21 cellular contexts compared by ENCODE assay signal in genomic region chr10:77432398-77432797, GRCh38.
DNase-seq lines count a peak whose midpoint lies in the region; ATAC-seq, FAIRE-seq and TF ChIP-seq lines count a peak whose summit lies in the region.
"Had no signal": no experiment of that assay in that cellular context is flagged by ENCODE, and none has a peak within 500 bp of the region (broad histone marks: within the 10 kb centered on the region; RNA-seq: fewer than 3 reads in every experiment).

No MANE protein-coding gene starts in this region.

- H3K23me2 ChIP-seq in H1 (ENCODE audit: low read depth, low read length) = no peaks in the 10 kb centered on the region

- H3K4me3 ChIP-seq in Caco-2 (ENCODE audit: low read depth, low read length) (no peak overlapping the region), H1 (ENCODE audit: extremely low read depth in 1 of 4, insufficient read depth in 2 of 4, low read depth in 3 of 4, low read length in 4 of 4) (no peak overlapping the region), neural progenitor cell (no peak overlapping the region)
- H3K4me3 ChIP-seq: K562 had no signal

- TF ChIP-seq CTCF in Caco-2 (IDR thresholded peaks at IDR 0.05; ENCODE audit: insufficient read depth in 1 of 2, low read depth in 1 of 2, low read length in 1 of 2, severe bottlenecking in 1 of 2, unreplicated experiment in 1 of 2) (no peak), H1 (IDR thresholded peaks at IDR 0.05; ENCODE audit: control extremely low read depth in 1 of 3, insufficient read depth in 1 of 3, low read depth in 1 of 3, low read length in 3 of 3) (no peak), neural progenitor cell (IDR thresholded peaks at IDR 0.05) (no peak), progenitor cell of endocrine pancreas (IDR thresholded peaks at IDR 0.05; ENCODE audit: unreplicated experiment) (no peak)
- TF ChIP-seq CTCF in activated CD8-positive, alpha-beta T cell treated with anti-CD3 and anti-CD28 coated beads for 36 hours (IDR thresholded peaks at IDR 0.05) = no peak

- H3K9me3 Mint-ChIP-seq in Caco-2 (ENCODE audit: unreplicated experiment) = peaks cover 18% of the 10 kb centered on the region
- H3K9me3 Mint-ChIP-seq in neural progenitor cell = no peaks in the 10 kb centered on the region
- no peaks in the 10 kb centered on the region for H3K9me3 Mint-ChIP-seq in activated CD8-positive, alpha-beta T cell treated with anti-CD3 and anti-CD28 coated beads for 36 hours
- H3K9me3 Mint-ChIP-seq in progenitor cell of endocrine pancreas (ENCODE audit: low read depth) = no peaks in the 10 kb centered on the region

- H3K27ac Mint-ChIP-seq in Caco-2 (ENCODE audit: unreplicated experiment) (peak overlapping the region; percentile 92), neural progenitor cell (peak overlapping the region; percentile 9), progenitor cell of endocrine pancreas (no peak overlapping the region)
- no peak overlapping the region for H3K27ac Mint-ChIP-seq in activated CD8-positive, alpha-beta T cell treated with anti-CD3 and anti-CD28 coated beads for 36 hours
- H3K27ac Mint-ChIP-seq: B cell; CD4-positive, alpha-beta memory T cell had no signal

- H2BK5ac ChIP-seq in H1 (ENCODE audit: low read depth, low read length) = no peak overlapping the region

- no peak for FAIRE-seq in H1 (lab: Jason Lieb, UNC)
- FAIRE-seq: A204.1, D721Med, G401.6, GM19239, H54, K562 had no signal

- no peak overlapping the region for H2BK120ac ChIP-seq in H1 (replicated peaks; ENCODE audit: low read depth, low read length)

- no peak overlapping the region for H2BK20ac ChIP-seq in H1 (ENCODE audit: low read length)

- intact Hi-C loops in Caco-2 (cut with micrococcal nuclease; ENCODE audit: unreplicated experiment) = no loop called here
- intact Hi-C loops in activated CD8-positive, alpha-beta T cell treated with anti-CD3 and anti-CD28 coated beads for 36 hours (cut with micrococcal nuclease) = no loop called here

- no peak for DNase-seq in Caco-2
- DNase-seq in H1 (ENCODE audit: low read depth in 1 of 2, low spot score in 2 of 2) = no peak
- no peak for DNase-seq in neural progenitor cell (ENCODE audit: low spot score)
- no peak for DNase-seq in activated CD4-positive, alpha-beta T cell treated with anti-CD3 and anti-CD28 coated beads, Interleukin-2, amount 50 U/mL, for 48 hours
- DNase-seq in activated CD8-positive, alpha-beta T cell treated with anti-CD3 and anti-CD28 coated beads for 36 hours = no peak
- DNase-seq in progenitor cell of endocrine pancreas (ENCODE audit: low spot score, unreplicated experiment) = no peak
- DNase-seq: C1 segment of cervical spinal cord; CD4-positive, alpha-beta memory T cell; DMS153; DMS79 treated with DMSO at 0.1 percent for 48 hours; EL had no signal

- no peak overlapping the region for H4K91ac ChIP-seq in H1 (replicated peaks; ENCODE audit: insufficient read length, low read length)

- H3K27me3 Mint-ChIP-seq in Caco-2 (ENCODE audit: insufficient read depth, unreplicated experiment) (no peaks in the 10 kb centered on the region), neural progenitor cell (ENCODE audit: insufficient read depth, low read depth) (peaks cover 7% of the 10 kb centered on the region), progenitor cell of endocrine pancreas (peaks cover 15% of the 10 kb centered on the region)
- H3K27me3 Mint-ChIP-seq in activated CD8-positive, alpha-beta T cell treated with anti-CD3 and anti-CD28 coated beads for 36 hours = peaks cover 8% of the 10 kb centered on the region

- peaks cover 14% of the 10 kb centered on the region for H3F3A ChIP-seq in neural progenitor cell (ENCODE audit: low read depth)

- no peak overlapping the region for H2AK5ac ChIP-seq in H1 (ENCODE audit: low read depth, low read length)

- no peak for ATAC-seq in GM21723 (IDR thresholded peaks at IDR 0.05; ENCODE audit: unreplicated experiment)
- ATAC-seq in activated CD8-positive, alpha-beta T cell treated with anti-CD3 and anti-CD28 coated beads for 36 hours = no peak
- ATAC-seq: HCT116, K562 had no signal

- BruUV-seq in Caco-2 (replicated peaks; lab: Mats Ljungman, UMichigan) = no TSS peak

- no peak overlapping the region for H3K18ac ChIP-seq in H1 (ENCODE audit: extremely low read depth, low read length)

- no peak overlapping the region for H2BK15ac ChIP-seq in H1 (ENCODE audit: low read length)

- peak overlapping the region; percentile 28 for H3K4me3 Mint-ChIP-seq in Caco-2 (ENCODE audit: unreplicated experiment)
- no peak overlapping the region for H3K4me3 Mint-ChIP-seq in neural progenitor cell
- no peak overlapping the region for H3K4me3 Mint-ChIP-seq in activated CD8-positive, alpha-beta T cell treated with anti-CD3 and anti-CD28 coated beads for 36 hours
- no peak overlapping the region for H3K4me3 Mint-ChIP-seq in progenitor cell of endocrine pancreas (ENCODE audit: low read depth)
- H3K4me3 Mint-ChIP-seq: B cell had no signal

- H3K4me1 ChIP-seq in Caco-2 (peaks cover 64% of the 10 kb centered on the region), H1 (replicated peaks in 1 of 4; ENCODE audit: control insufficient read depth in 3 of 4, insufficient read depth in 4 of 4, low read length in 3 of 4) (peaks cover 0 to 20% (median 7%) of the 10 kb centered on the region in 4 experiments; a peak in 4 of 7 replicates), neural progenitor cell (peaks cover 32% of the 10 kb centered on the region)

- CTCF ChIA-PET in Caco-2 (lab: Charles Lee) (interaction anchor here (1.1 kb wide), 1 partner anchor 14 kb away, joined by 4 read pairs; no protein-coding TSS in a partner anchor), H1 (lab: Charles Lee; ENCODE audit: partially characterized antibody) (interaction anchor here (0.6 to 5.8 kb wide), 5 partner anchors 12 to 279 kb away, joined by 3 to 21 read pairs (median 5); no protein-coding TSS in a partner anchor)
- CTCF ChIA-PET in activated CD8-positive, alpha-beta T cell treated with anti-CD3 and anti-CD28 coated beads for 36 hours (lab: Charles Lee) = no interaction called here

- no peak overlapping the region for H4K5ac ChIP-seq in H1 (ENCODE audit: insufficient read length, low read depth, low read length)

- TF ChIP-seq EP300 in H1 (IDR thresholded peaks at IDR 0.05; ENCODE audit: borderline replicate concordance in 1 of 2, low read depth in 2 of 2, low read length in 2 of 2) = no peak

- no peak overlapping the region for H3K4me2 ChIP-seq in H1 (ENCODE audit: insufficient read depth in 1 of 2, low read depth in 2 of 2, low read length in 2 of 2)
- H3K4me2 ChIP-seq in neural progenitor cell = no peak overlapping the region

- H3K4me1 Mint-ChIP-seq in Caco-2 (ENCODE audit: low read depth, unreplicated experiment) = peaks cover 61% of the 10 kb centered on the region
- peaks cover 8% of the 10 kb centered on the region for H3K4me1 Mint-ChIP-seq in neural progenitor cell
- no peaks in the 10 kb centered on the region for H3K4me1 Mint-ChIP-seq in activated CD8-positive, alpha-beta T cell treated with anti-CD3 and anti-CD28 coated beads for 36 hours (ENCODE audit: low read depth)
- peaks cover 15% of the 10 kb centered on the region for H3K4me1 Mint-ChIP-seq in progenitor cell of endocrine pancreas (ENCODE audit: low read depth)
- H3K4me1 Mint-ChIP-seq: B cell; CD4-positive, alpha-beta memory T cell had no signal

- H3K79me2 ChIP-seq in H1 (ENCODE audit: control insufficient read depth in 1 of 2, insufficient read depth in 2 of 2, low read length in 2 of 2) = no peaks in the 10 kb centered on the region
- H3K79me2 ChIP-seq in neural progenitor cell (ENCODE audit: low read depth) = no peaks in the 10 kb centered on the region

- H3K9ac ChIP-seq in H1 (replicated peaks in 1 of 4; ENCODE audit: extremely low read depth in 1 of 4, low read depth in 3 of 4, low read length in 3 of 4) (no peak overlapping the region), neural progenitor cell (no peak overlapping the region)

- H2BK12ac ChIP-seq in H1 (ENCODE audit: low read depth, low read length) = 0 out of 2 replicates have a peak overlapping the region, but pooled peaks have one; percentile 31

- H3K79me1 ChIP-seq in H1 (ENCODE audit: low read depth, low read length) = no peaks in the 10 kb centered on the region

- no peaks in the 10 kb centered on the region for H4K20me1 ChIP-seq in H1 (replicated peaks in 1 of 2; ENCODE audit: control insufficient read depth in 1 of 2, insufficient read depth in 2 of 2, low read length in 2 of 2)
- no peaks in the 10 kb centered on the region for H4K20me1 ChIP-seq in neural progenitor cell (ENCODE audit: low read depth)

- no peaks in the 10 kb centered on the region for H3K27me3 ChIP-seq in Caco-2 (replicated peaks; ENCODE audit: control insufficient read depth, insufficient read depth, low read length)
- no peaks in the 10 kb centered on the region for H3K27me3 ChIP-seq in H1 (replicated peaks in 1 of 4; ENCODE audit: control insufficient read depth in 3 of 4, extremely low read depth in 1 of 4, insufficient read depth in 3 of 4, low read length in 3 of 4)
- no peaks in the 10 kb centered on the region for H3K27me3 ChIP-seq in neural progenitor cell

- no peak overlapping the region for H3K56ac ChIP-seq in H1 (replicated peaks; ENCODE audit: insufficient read length, low read depth, low read length)

- H3K36me3 ChIP-seq in Caco-2 (ENCODE audit: control insufficient read depth, insufficient read depth, low read length) (no peaks in the 10 kb centered on the region), H1 (ENCODE audit: control insufficient read depth in 2 of 4, insufficient read depth in 4 of 4, low read length in 3 of 4) (no peaks in the 10 kb centered on the region), neural progenitor cell (no peaks in the 10 kb centered on the region)

- no peak for TF ChIP-seq RAD21 in H1 (IDR thresholded peaks at IDR 0.05 in 1 of 2, conservative IDR thresholded peaks at IDR 0.05 in 1 of 2; ENCODE audit: low read depth in 2 of 2, low read length in 2 of 2)

- H3K23ac ChIP-seq in H1 (ENCODE audit: insufficient read length) = no peak overlapping the region

- no peak for TF ChIP-seq POLR2A in H1 (IDR thresholded peaks at IDR 0.05; ENCODE audit: control extremely low read depth in 1 of 2, low read depth in 2 of 2, low read length in 2 of 2)

- H2AFZ ChIP-seq in H1 (ENCODE audit: low read length) = no peak overlapping the region
- no peak overlapping the region for H2AFZ ChIP-seq in neural progenitor cell (replicated peaks)

- no peaks in the 10 kb centered on the region for H3K9me3 ChIP-seq in Caco-2
- no peaks in the 10 kb centered on the region for H3K9me3 ChIP-seq in H1 (ENCODE audit: insufficient read depth in 2 of 2, low read depth in 1 of 2, low read length in 1 of 2)
- H3K9me3 ChIP-seq in neural progenitor cell (ENCODE audit: low read depth) = no peaks in the 10 kb centered on the region

- H3K14ac ChIP-seq in H1 (ENCODE audit: insufficient read length) = no peak overlapping the region

- H3K36me3 Mint-ChIP-seq in Caco-2 (ENCODE audit: insufficient read depth, unreplicated experiment) (no peaks in the 10 kb centered on the region), neural progenitor cell (no peaks in the 10 kb centered on the region), progenitor cell of endocrine pancreas (ENCODE audit: insufficient read depth) (no peaks in the 10 kb centered on the region)
- H3K36me3 Mint-ChIP-seq in activated CD8-positive, alpha-beta T cell treated with anti-CD3 and anti-CD28 coated beads for 36 hours (ENCODE audit: low read depth) = no peaks in the 10 kb centered on the region
- H3K36me3 Mint-ChIP-seq: CD4-positive, alpha-beta memory T cell had no signal

- no peak overlapping the region for H4K8ac ChIP-seq in H1 (ENCODE audit: extremely low read depth, insufficient read depth, low read length)

- H3K27ac ChIP-seq in H1 (ENCODE audit: low read depth, low read length) = no peak overlapping the region
- no peak overlapping the region for H3K27ac ChIP-seq in neural progenitor cell
- H3K27ac ChIP-seq: HL-60 had no signal

- POLR2A ChIA-PET in Caco-2 (lab: Charles Lee) = no interaction called here
- POLR2A ChIA-PET in H1 (lab: Charles Lee; ENCODE audit: partially characterized antibody) = interaction anchor here (0.6 kb wide), 1 partner anchor 9 kb away, joined by 3 read pairs; no protein-coding TSS in a partner anchor
- POLR2A ChIA-PET in activated CD8-positive, alpha-beta T cell treated with anti-CD3 and anti-CD28 coated beads for 36 hours (lab: Charles Lee) = no interaction called here

- H3K4ac ChIP-seq in H1 (replicated peaks; ENCODE audit: insufficient read length, low read depth, low read length) = no peak overlapping the region

Comparison
In these comparisons a context has a peak if more than half of its experiments do, and no peak if none do; other contexts are left out.
1. H3K27ac Mint-ChIP-seq: peak in Caco-2 (single experiment) and neural progenitor cell (single experiment); none in activated CD8-positive, alpha-beta T cell treated with anti-CD3 and anti-CD28 coated beads for 36 hours (single experiment) and progenitor cell of endocrine pancreas (single experiment).